8 cellular contexts compared by ENCODE assay signal in the genomic region with DNA sequence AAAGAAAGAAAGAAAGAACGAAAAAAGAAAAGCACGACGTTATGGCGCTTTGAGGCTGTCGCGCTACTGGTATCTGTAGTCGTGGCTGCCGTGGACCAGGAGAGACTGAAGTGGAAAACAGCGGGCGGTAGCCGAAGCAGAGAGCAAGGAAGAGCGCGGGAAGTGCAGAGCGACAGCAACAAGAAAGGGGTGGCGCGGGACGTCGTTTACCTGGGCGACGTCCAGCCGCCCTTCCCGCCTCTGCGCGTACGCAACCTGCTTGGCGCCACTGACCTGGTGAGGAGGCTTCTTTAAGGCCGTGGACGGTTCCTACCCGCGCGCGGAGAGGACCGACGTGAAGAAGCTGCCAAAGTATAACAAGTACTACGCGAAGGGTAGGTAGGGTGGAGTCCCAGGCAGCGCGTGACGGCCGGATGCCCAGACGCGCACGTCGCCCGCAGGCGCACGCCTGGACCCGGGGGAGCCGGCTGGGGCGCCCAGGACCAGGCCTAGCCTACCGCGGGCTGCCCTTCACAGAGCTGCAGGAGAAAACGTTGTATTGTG. TPM values are rescaled to one million over a fixed set of nuclear protein-coding genes. Genes with fewer than 3 reads are reported as not detected.
DNase-seq lines count a peak whose midpoint lies in the region; ATAC-seq, FAIRE-seq and TF ChIP-seq lines count a peak whose summit lies in the region.
"Had no signal": no experiment of that assay in that cellular context is flagged by ENCODE, and none has a peak within 500 bp of the region (broad histone marks: within the 10 kb centered on the region; RNA-seq: fewer than 3 reads in every experiment).

No MANE protein-coding gene starts in this region.

- H4K20me1 ChIP-seq in keratinocyte (ENCODE audit: control insufficient read depth, extremely low read depth, insufficient read depth, low read length): no peaks in the 10 kb centered on the region

- no peaks in the 10 kb centered on the region for H3K9me3 ChIP-seq in ascending aorta
- H3K9me3 ChIP-seq in keratinocyte (ENCODE audit: control insufficient read depth, low read depth, low read length): no peaks in the 10 kb centered on the region

- peak overlapping the region; percentile 69 for H3K9ac ChIP-seq in keratinocyte (ENCODE audit: control insufficient read depth, extremely low read depth, insufficient read depth, low read length)

- H3K79me2 ChIP-seq in keratinocyte (ENCODE audit: control insufficient read depth, insufficient read depth, low read length): no peaks in the 10 kb centered on the region

- H2AFZ ChIP-seq in keratinocyte (ENCODE audit: control insufficient read depth, low read length): peak overlapping the region; percentile 97

- H3K27ac ChIP-seq in ascending aorta (no peak overlapping the region), keratinocyte (ENCODE audit: control insufficient read depth, insufficient read depth, low read length) (peak overlapping the region; percentile 16)

- H3K4me3 ChIP-seq in ascending aorta: peak overlapping the region; percentile 55 to 67
- H3K4me3 ChIP-seq in keratinocyte (ENCODE audit: control insufficient read depth in 2 of 3, extremely low read depth in 1 of 3, insufficient read depth in 2 of 3, low read depth in 1 of 3, low read length in 3 of 3): peak overlapping the region; percentile 55 to 69 (median 65)

- DNase-seq in ascending aorta (ENCODE audit: low spot score in 2 of 2) (peak in 1 of 2 donors; percentile 64), keratinocyte (ENCODE audit: low read depth, low spot score) (no peak), inferior parietal cortex (ENCODE audit: extremely low spot score) (no peak)
- DNase-seq in stimulated activated CD4-positive, alpha-beta T cell treated with anti-CD3 and anti-CD28 coated beads, TNF-alpha, amount 100 ng/mL, for 1 hour (ENCODE audit: low read depth in 3 of 3, low spot score in 1 of 3): peak; percentile 3 to 48 (median 14)

- H3K36me3 ChIP-seq in ascending aorta (no peaks in the 10 kb centered on the region), keratinocyte (ENCODE audit: control insufficient read depth in 2 of 2, extremely low read depth in 1 of 2, insufficient read depth in 2 of 2, low read length in 2 of 2) (no peaks in the 10 kb centered on the region)

- peaks cover 8% of the 10 kb centered on the region for H3K36me3 Mint-ChIP-seq in T-helper 1 cell treated with Interleukin-12 subunit alpha and Interleukin-12 subunit beta and Interleukin-4 antibody, amounts not matched to agents 30 μg/mL and 1 μg/mL, for 36 hours (ENCODE audit: low read depth)

- H3K4me3 Mint-ChIP-seq in T-helper 1 cell treated with Interleukin-12 subunit alpha and Interleukin-12 subunit beta and Interleukin-4 antibody, amounts not matched to agents 30 μg/mL and 1 μg/mL, for 36 hours: peak overlapping the region; percentile 99
- H3K4me3 Mint-ChIP-seq: nephron had no signal

- no peaks in the 10 kb centered on the region for H3K4me1 ChIP-seq in ascending aorta
- H3K4me1 ChIP-seq in keratinocyte (ENCODE audit: control insufficient read depth, extremely low read depth, insufficient read depth, low read length): peaks cover 5% of the 10 kb centered on the region

- peak overlapping the region; percentile 99 for H3K27ac Mint-ChIP-seq in T-helper 1 cell treated with Interleukin-12 subunit alpha and Interleukin-12 subunit beta and Interleukin-4 antibody, amounts not matched to agents 30 μg/mL and 1 μg/mL, for 36 hours
- H3K27ac Mint-ChIP-seq: nephron had no signal

- intact Hi-C loops in ascending aorta (cut with DNase I): loop anchor here (5.0 to 10.0 kb wide), 3 partner anchors 85 to 292 kb away; a partner anchor contains a TSS

- peaks cover 13% of the 10 kb centered on the region for H3K4me1 Mint-ChIP-seq in T-helper 1 cell treated with Interleukin-12 subunit alpha and Interleukin-12 subunit beta and Interleukin-4 antibody, amounts not matched to agents 30 μg/mL and 1 μg/mL, for 36 hours (ENCODE audit: low read depth)
- H3K4me1 Mint-ChIP-seq: nephron had no signal

- no peaks in the 10 kb centered on the region for H3K27me3 Mint-ChIP-seq in T-helper 1 cell treated with Interleukin-12 subunit alpha and Interleukin-12 subunit beta and Interleukin-4 antibody, amounts not matched to agents 30 μg/mL and 1 μg/mL, for 36 hours (ENCODE audit: low read depth)

- dilution Hi-C loops in keratinocyte (cut with MboI; ENCODE audit: extremely low pct_ligation_motif_present, low sequenced_read_pairs): no loop called here

- TF ChIP-seq CTCF in ascending aorta (IDR thresholded peaks at IDR 0.05): no peak
- no peak for TF ChIP-seq CTCF in keratinocyte (optimal IDR thresholded peaks at IDR 0.05 in 1 of 3, IDR thresholded peaks at IDR 0.05 in 1 of 3, conservative IDR thresholded peaks at IDR 0.05 in 1 of 3; ENCODE audit: extremely low read depth in 1 of 3, insufficient read depth in 2 of 3, low read length in 3 of 3)

- ATAC-seq in GM18870 (IDR thresholded peaks at IDR 0.05; ENCODE audit: unreplicated experiment): peak; percentile 87
- peak; percentile 92 for ATAC-seq in HG03064 (IDR thresholded peaks at IDR 0.05; ENCODE audit: low read depth, unreplicated experiment)

- FAIRE-seq in keratinocyte (lab: Jason Lieb, UNC): no peak

- H3K27me3 ChIP-seq in ascending aorta: no peaks in the 10 kb centered on the region
- no peaks in the 10 kb centered on the region for H3K27me3 ChIP-seq in keratinocyte (ENCODE audit: control insufficient read depth, extremely low read depth, insufficient read depth, low read length)

- no peaks in the 10 kb centered on the region for H3K9me3 Mint-ChIP-seq in T-helper 1 cell treated with Interleukin-12 subunit alpha and Interleukin-12 subunit beta and Interleukin-4 antibody, amounts not matched to agents 30 μg/mL and 1 μg/mL, for 36 hours
- H3K9me3 Mint-ChIP-seq: nephron had no signal

- H3K4me2 ChIP-seq in keratinocyte (ENCODE audit: control insufficient read depth, extremely low read depth, insufficient read depth, low read depth, low read length): peak overlapping the region; percentile 82

- no peaks in the 10 kb centered on the region for H3K9me1 ChIP-seq in keratinocyte (ENCODE audit: control insufficient read depth, extremely low read depth, insufficient read depth, low read length)

RNA-seq across cellular contexts. Expression of a gene that starts 15.4 kb away (rescaled TPM):
- total RNA-seq in ascending aorta: not detected
- 1.5 to 2.2 TPM (median 1.9 TPM) in 3 replicates for polyA plus RNA-seq in keratinocyte
- polyA plus RNA-seq in keratinocyte (2011; ENCODE audit: low read depth): 0.76 TPM
- polyA plus RNA-seq in keratinocyte (2011; cell fraction: cytosol; rRNA removed): 0.86 and 1.5 TPM in 2 replicates
- polyA plus RNA-seq in keratinocyte (2011; cell fraction: nucleus; rRNA removed): 2.2 and 2.4 TPM in 2 replicates
- 1.1 and 1.3 TPM in 2 replicates for polyA plus RNA-seq in keratinocyte (2012; ENCODE audit: low replicate concordance)
- 0.23 to 1.5 TPM (median 1.4 TPM) in 3 replicates for polyA minus RNA-seq in keratinocyte
- 1.2 TPM for polyA minus RNA-seq in keratinocyte (2011; cell fraction: cytosol; rRNA and poly(A)+ RNA removed)
- 0.53 and 1.7 TPM in 2 replicates for polyA minus RNA-seq in keratinocyte (2011; cell fraction: nucleus; rRNA and poly(A)+ RNA removed)

Comparison
In these comparisons a context has a peak if more than half of its experiments do, and no peak if none do; other contexts are left out.
1. DNase-seq: peak in stimulated activated CD4-positive, alpha-beta T cell treated with anti-CD3 and anti-CD28 coated beads, TNF-alpha, amount 100 ng/mL, for 1 hour (3 of 3); none in keratinocyte (single experiment) and inferior parietal cortex (single experiment).